8 cellular contexts compared by ENCODE assay signal in the genomic region with DNA sequence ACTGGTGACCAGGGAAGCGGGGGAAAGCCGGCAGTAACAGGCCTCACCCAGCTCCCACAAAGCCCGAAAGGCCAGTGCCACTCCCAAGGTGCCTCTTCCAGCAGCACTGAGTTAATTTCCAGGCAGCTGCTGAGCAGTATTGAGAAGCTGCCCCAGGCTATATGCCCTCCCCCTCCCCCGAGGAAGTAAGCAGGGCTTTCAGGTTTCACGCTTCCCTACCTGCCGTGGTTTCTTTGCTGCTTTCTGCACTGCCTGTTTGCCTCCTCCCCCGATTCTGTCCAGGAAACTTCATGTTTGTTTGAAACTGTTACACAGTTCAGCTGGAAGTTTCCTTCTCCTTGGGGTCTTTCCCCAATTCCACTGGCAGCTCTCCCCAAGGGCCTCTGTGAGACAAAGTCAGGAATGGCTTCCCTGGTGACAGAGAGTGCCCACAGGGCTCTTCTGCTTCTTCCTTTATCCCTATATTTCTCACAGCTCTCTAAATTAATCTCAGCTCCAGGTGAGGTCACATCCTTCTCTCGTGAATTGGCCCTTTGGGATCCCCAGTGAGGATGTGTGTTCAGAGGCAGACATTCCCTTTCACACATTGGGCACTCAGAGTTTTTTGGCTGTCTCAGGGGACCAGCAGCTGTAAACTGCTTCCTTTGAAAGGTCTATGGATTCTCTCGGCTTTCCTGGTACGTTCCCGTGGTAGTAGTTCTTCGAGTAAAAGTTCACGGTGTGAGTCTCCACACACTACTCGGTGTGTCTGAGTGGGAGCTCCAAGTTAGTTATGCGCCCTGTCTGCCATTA. TPM values are rescaled to one million over a fixed set of nuclear protein-coding genes. Genes with fewer than 3 reads are reported as not detected.
DNase-seq lines count a peak whose midpoint lies in the region; ATAC-seq, FAIRE-seq and TF ChIP-seq lines count a peak whose summit lies in the region.

No MANE protein-coding gene starts in this region.

- TF ChIP-seq CTCF in DND-41 (IDR thresholded peaks at IDR 0.05; ENCODE audit: borderline replicate concordance, extremely low read depth, low read length, poor library complexity, severe bottlenecking) = no peak
- no peak for TF ChIP-seq CTCF in keratinocyte (optimal IDR thresholded peaks at IDR 0.05 in 1 of 3, IDR thresholded peaks at IDR 0.05 in 1 of 3, conservative IDR thresholded peaks at IDR 0.05 in 1 of 3; ENCODE audit: extremely low read depth in 1 of 3, insufficient read depth in 2 of 3, low read length in 3 of 3)
- no peak for TF ChIP-seq CTCF in type B pancreatic cell (conservative IDR thresholded peaks at IDR 0.05)

- H3K9me1 ChIP-seq in keratinocyte (ENCODE audit: control insufficient read depth, extremely low read depth, insufficient read depth, low read length) = no peaks in the 10 kb centered on the region

- H3K27me3 ChIP-seq in DND-41 (ENCODE audit: insufficient read depth, low read length, poor library complexity) (no peaks in the 10 kb centered on the region), keratinocyte (ENCODE audit: control insufficient read depth, extremely low read depth, insufficient read depth, low read length) (no peaks in the 10 kb centered on the region)

- no peak overlapping the region for H3K4me3 ChIP-seq in DND-41 (ENCODE audit: low read depth in 1 of 2, low read length in 2 of 2)
- peak overlapping the region in 2 of 3 experiments; percentile 36 to 45 for H3K4me3 ChIP-seq in keratinocyte (ENCODE audit: control insufficient read depth in 2 of 3, extremely low read depth in 1 of 3, insufficient read depth in 2 of 3, low read depth in 1 of 3, low read length in 3 of 3)

- H3K27ac Mint-ChIP-seq in type B pancreatic cell = peak overlapping the region; percentile 79

- H3K36me3 Mint-ChIP-seq in type B pancreatic cell = peaks cover 35% of the 10 kb centered on the region

- peaks cover 48% of the 10 kb centered on the region for H3K4me1 ChIP-seq in DND-41 (ENCODE audit: insufficient read depth, low read length)
- peaks cover 13% of the 10 kb centered on the region for H3K4me1 ChIP-seq in keratinocyte (ENCODE audit: control insufficient read depth, extremely low read depth, insufficient read depth, low read length)

- DNase-seq in DND-41 = peak; percentile 64
- peak; percentile 10 for DNase-seq in activated CD8-positive, alpha-beta memory T cell treated with anti-CD3 and anti-CD28 coated beads, Interleukin-2, amount 50 U/mL, for 1 hour (ENCODE audit: extremely low read depth)
- DNase-seq in keratinocyte (ENCODE audit: low read depth, low spot score) = no peak
- no peak for DNase-seq in type B pancreatic cell (ENCODE audit: extremely low spot score, unreplicated experiment)
- DNase-seq in medulla oblongata (ENCODE audit: extremely low spot score) = no peak
- DNase-seq in globus pallidus (ENCODE audit: low spot score) = no peak

- no peaks in the 10 kb centered on the region for H3K27me3 Mint-ChIP-seq in type B pancreatic cell

- peak overlapping the region; percentile 44 for H3K4me3 Mint-ChIP-seq in type B pancreatic cell

- no peak overlapping the region for H2AFZ ChIP-seq in DND-41 (ENCODE audit: low read depth, low read length)
- H2AFZ ChIP-seq in keratinocyte (ENCODE audit: control insufficient read depth, low read length) = peak overlapping the region; percentile 66

- peaks cover 78% of the 10 kb centered on the region for H3K79me2 ChIP-seq in DND-41 (ENCODE audit: insufficient read depth, low read length)
- peaks cover 74% of the 10 kb centered on the region for H3K79me2 ChIP-seq in keratinocyte (ENCODE audit: control insufficient read depth, insufficient read depth, low read length)

- H3K9me3 Mint-ChIP-seq in type B pancreatic cell = peaks cover 13% of the 10 kb centered on the region

- dilution Hi-C loops in keratinocyte (cut with MboI; ENCODE audit: extremely low pct_ligation_motif_present, low sequenced_read_pairs) = no loop called here

- H3K36me3 ChIP-seq in DND-41 (ENCODE audit: insufficient read depth, low read length) (no peaks in the 10 kb centered on the region), keratinocyte (ENCODE audit: control insufficient read depth in 2 of 2, extremely low read depth in 1 of 2, insufficient read depth in 2 of 2, low read length in 2 of 2) (no peaks in the 10 kb centered on the region)

- H3K4me1 Mint-ChIP-seq in type B pancreatic cell (ENCODE audit: unreplicated experiment) = peaks cover 8% of the 10 kb centered on the region

- H4K20me1 ChIP-seq in DND-41 (ENCODE audit: insufficient read depth, low read length) (peaks cover 49% of the 10 kb centered on the region), keratinocyte (ENCODE audit: control insufficient read depth, extremely low read depth, insufficient read depth, low read length) (no peaks in the 10 kb centered on the region)

- H3K9ac ChIP-seq in DND-41 (ENCODE audit: low read depth, low read length) (no peak overlapping the region), keratinocyte (ENCODE audit: control insufficient read depth, extremely low read depth, insufficient read depth, low read length) (peak overlapping the region; percentile 50)

- H3K4me2 ChIP-seq in DND-41 (ENCODE audit: insufficient read depth, low read length) (peak overlapping the region; percentile 34), keratinocyte (ENCODE audit: control insufficient read depth, extremely low read depth, insufficient read depth, low read depth, low read length) (peak overlapping the region; percentile 85)

- H3K27ac ChIP-seq in DND-41 (ENCODE audit: low read length) (peak overlapping the region; percentile 48), keratinocyte (ENCODE audit: control insufficient read depth, insufficient read depth, low read length) (peak overlapping the region; percentile 53)

- H3K9me3 ChIP-seq in DND-41 (ENCODE audit: insufficient read depth, low read length, severe bottlenecking) (no peaks in the 10 kb centered on the region), keratinocyte (ENCODE audit: control insufficient read depth, low read depth, low read length) (no peaks in the 10 kb centered on the region)

- ATAC-seq in DND-41 (ENCODE audit: insufficient read depth, low read depth) (peak; percentile 83), GM21360 (IDR thresholded peaks at IDR 0.05; ENCODE audit: unreplicated experiment) (peak; percentile 96), HG03565 (IDR thresholded peaks at IDR 0.05; ENCODE audit: unreplicated experiment) (peak; percentile 73)

- FAIRE-seq in keratinocyte (lab: Jason Lieb, UNC) = peak; percentile 66

RNA-seq across cellular contexts. Expression of a gene that starts 19.4 kb away (rescaled TPM):
- polyA plus RNA-seq in keratinocyte = 30.6 to 44.3 TPM (median 32.7 TPM) in 3 replicates
- polyA plus RNA-seq in keratinocyte (2011; ENCODE audit: low read depth) = 50.8 TPM
- polyA plus RNA-seq in keratinocyte (2011; cell fraction: cytosol; rRNA removed) = 13.2 and 30.3 TPM in 2 replicates
- 38.1 and 51.3 TPM in 2 replicates for polyA plus RNA-seq in keratinocyte (2011; cell fraction: nucleus; rRNA removed)
- polyA plus RNA-seq in keratinocyte (2012; ENCODE audit: low replicate concordance) = 18.1 and 24.4 TPM in 2 replicates
- polyA minus RNA-seq in keratinocyte = 2.3 to 32.5 TPM (median 12.1 TPM) in 3 replicates
- polyA minus RNA-seq in keratinocyte (2011; cell fraction: cytosol; rRNA and poly(A)+ RNA removed) = 17.3 TPM
- 26.7 and 49.9 TPM in 2 replicates for polyA minus RNA-seq in keratinocyte (2011; cell fraction: nucleus; rRNA and poly(A)+ RNA removed)
- 48.8 and 58.8 TPM in 2 replicates for total RNA-seq in type B pancreatic cell (ENCODE audit: low replicate concordance)

Comparison
In these comparisons a context has a peak if more than half of its experiments do, and no peak if none do; other contexts are left out.
1. DNase-seq: peak in DND-41 (single experiment) and activated CD8-positive, alpha-beta memory T cell treated with anti-CD3 and anti-CD28 coated beads, Interleukin-2, amount 50 U/mL, for 1 hour (single experiment); none in keratinocyte (single experiment), type B pancreatic cell (single experiment), medulla oblongata (single experiment) and globus pallidus (single experiment).
2. H3K4me3 ChIP-seq: peak in keratinocyte (2 of 3); none in DND-41 (0 of 2).
3. Peak in every context shown above with its lines, with median percentiles within 50 percentile points of each other: ATAC-seq.